12 cellular contexts compared by ENCODE assay signal in the genomic region with DNA sequence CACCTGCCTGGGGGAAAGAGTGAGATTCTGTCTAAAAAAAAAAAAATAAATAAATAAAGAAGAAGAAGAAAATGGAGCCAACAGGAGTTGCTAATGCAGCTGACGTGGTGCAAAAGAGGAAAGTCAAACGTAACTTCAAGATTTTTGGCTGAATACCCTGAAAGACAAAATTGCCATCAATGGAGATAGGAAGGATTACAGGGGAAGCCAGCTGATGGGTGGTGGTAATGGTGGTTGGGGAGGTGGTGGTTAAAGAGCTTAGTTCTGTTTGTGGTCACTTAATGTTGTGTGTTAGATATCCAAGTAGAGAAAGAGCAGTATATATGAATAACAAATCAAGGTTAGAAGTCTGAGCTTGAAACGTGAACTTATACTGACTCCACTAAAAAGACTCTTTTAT.
"Had no signal": no experiment of that assay in that cellular context is flagged by ENCODE, and none has a peak within 500 bp of the region (broad histone marks: within the 10 kb centered on the region; RNA-seq: fewer than 3 reads in every experiment).

No MANE protein-coding gene starts in this region.

- H3K4me1 ChIP-seq: suprapubic skin, upper lobe of left lung had no signal

- DNase-seq: activated CD4-positive, CD25-positive, alpha-beta regulatory T cell treated with anti-CD3 and anti-CD28 coated beads, Interleukin-2, amount 50 U/mL, for 72 hours; activated naive CD4-positive, alpha-beta T cell; activated T-cell treated with anti-CD3 and anti-CD28 coated beads for 4 hours; foreskin melanocyte; head of caudate nucleus; kidney glomerular epithelial cell; stimulated activated CD4-positive, alpha-beta T cell treated with anti-CD3 and anti-CD28 coated beads, Interleukin-15, amount 100 ng/mL, for 24 hours; stimulated activated CD4-positive, alpha-beta T cell treated with anti-CD3 and anti-CD28 coated beads, Interleukin-4, amount 100 ng/mL, for 24 hours; upper lobe of left lung had no signal

- H3K27ac ChIP-seq: epithelial cell of prostate, suprapubic skin, upper lobe of left lung had no signal

- H3K27me3 ChIP-seq: suprapubic skin, upper lobe of left lung had no signal

- H3K36me3 ChIP-seq: suprapubic skin, upper lobe of left lung had no signal

- H3K4me3 ChIP-seq: suprapubic skin, upper lobe of left lung had no signal

- FAIRE-seq: astrocyte had no signal

- H3K9me3 ChIP-seq: suprapubic skin, upper lobe of left lung had no signal
